Comparison of ENCODE assay signal across 8 cellular contexts in genomic region chr5:151080620-151081425, GRCh38. TPM values are rescaled to one million over a fixed set of nuclear protein-coding genes. Genes with fewer than 3 reads are reported as not detected.
A peak's percentile ranks its signal among the peaks of the same experiment; 100 is the strongest.
DNase-seq lines count a peak whose midpoint lies in the region; ATAC-seq, FAIRE-seq and TF ChIP-seq lines count a peak whose summit lies in the region.

TNIP1 (minus strand) TSS chr5:151081034; CDS start chr5:151065095, 15,939 bp downstream.

- H3K27ac Mint-ChIP-seq in Calu3 (ENCODE audit: unreplicated experiment) = peak within 1 kb of the TSS; percentile 85

- H3K4me3 ChIP-seq in OCI-LY7 (ENCODE audit: low read depth, low read length, poor library complexity, severe bottlenecking) = peak within 1 kb of the TSS; percentile 88
- peak within 1 kb of the TSS; percentile 51 to 77 (median 62) for H3K4me3 ChIP-seq in endothelial cell of umbilical vein (replicated peaks in 1 of 3; ENCODE audit: insufficient read depth in 1 of 3, low read depth in 1 of 3, low read length in 3 of 3)

- peaks cover 17% of the 10 kb centered on the region for H3K36me3 ChIP-seq in OCI-LY7 (ENCODE audit: insufficient read depth, low read length)
- H3K36me3 ChIP-seq in endothelial cell of umbilical vein (ENCODE audit: control insufficient read depth in 2 of 2, extremely low read depth in 1 of 2, insufficient read depth in 2 of 2, low read length in 2 of 2) = peaks cover 0 to 2% of the 10 kb centered on the region in 2 experiments

- H3K4me2 ChIP-seq in OCI-LY7 (ENCODE audit: low read length) = peak within 1 kb of the TSS; percentile 96
- peak within 1 kb of the TSS; percentile 79 for H3K4me2 ChIP-seq in endothelial cell of umbilical vein (ENCODE audit: insufficient read depth, low read length)

- no peaks in the 10 kb centered on the region for H3K9me2 ChIP-seq in OCI-LY7 (ENCODE audit: insufficient read depth, low read length)

- peak; percentile 57 for TF ChIP-seq POLR2A in endothelial cell of umbilical vein (IDR thresholded peaks at IDR 0.05; ENCODE audit: low read depth, low read length)

- H3K27ac ChIP-seq in OCI-LY7 (ENCODE audit: low read depth, low read length, poor library complexity, severe bottlenecking) = peak within 1 kb of the TSS; percentile 75
- H3K27ac ChIP-seq in endothelial cell of umbilical vein (ENCODE audit: insufficient read depth, low read depth, low read length) = peak within 1 kb of the TSS; percentile 94

- H3K27me3 Mint-ChIP-seq in Calu3 (ENCODE audit: unreplicated experiment) = no peaks in the 10 kb centered on the region

- peaks cover 83% of the 10 kb centered on the region for H3K4me1 Mint-ChIP-seq in Calu3 (ENCODE audit: low read depth, unreplicated experiment)

- peak; percentile 67 for ATAC-seq in GM21360 (IDR thresholded peaks at IDR 0.05; ENCODE audit: unreplicated experiment)

- dilution Hi-C loops in endothelial cell of umbilical vein (cut with MboI; ENCODE audit: extremely low pct_ligation_motif_present, low sequenced_read_pairs) = loop anchor here (10.0 kb wide), 1 partner anchor 46 kb away; no protein-coding TSS in a partner anchor

- CTCF ChIA-PET in Calu3 (lab: Charles Lee) = interaction anchor here (0.5 to 3.0 kb wide), 8 partner anchors 20 to 740 kb away, joined by 3 to 13 read pairs (median 4); no protein-coding TSS in a partner anchor
- CTCF ChIA-PET in OCI-LY7 (lab: Charles Lee; ENCODE audit: unreplicated experiment) = interaction anchor here (0.7 to 1.0 kb wide), 2 partner anchors 32 to 34 kb away, joined by 3 read pairs; no protein-coding TSS in a partner anchor
- CTCF ChIA-PET in endothelial cell of umbilical vein (lab: Charles Lee) = interaction anchor here (0.6 to 4.0 kb wide), 13 partner anchors 9 to 84 kb away, joined by 3 to 26 read pairs (median 4); no protein-coding TSS in a partner anchor

- peak within 1 kb of the TSS; percentile 75 for H3K4me3 Mint-ChIP-seq in Calu3 (ENCODE audit: low read depth, unreplicated experiment)

- H3K36me3 Mint-ChIP-seq in Calu3 (ENCODE audit: insufficient read depth, unreplicated experiment) = peaks cover 99% of the 10 kb centered on the region

- DNase-seq in Calu3 = peak; percentile 99
- peak; percentile 92 for DNase-seq in HT-29 (ENCODE audit: low spot score)
- DNase-seq in OCI-LY7 (ENCODE audit: low spot score) = peak; percentile 94
- peak; percentile 98 for DNase-seq in activated CD8-positive, alpha-beta memory T cell treated with anti-CD3 and anti-CD28 coated beads, Interleukin-2, amount 50 U/mL, for 48 hours
- peak; percentile 92 for DNase-seq in endothelial cell of umbilical vein (ENCODE audit: low read depth, low spot score)
- peak; percentile 75 for DNase-seq in middle frontal gyrus (ENCODE audit: extremely low spot score, low spot score)
- DNase-seq in stimulated activated CD8-positive, alpha-beta memory T cell treated with anti-CD3 and anti-CD28 coated beads, Interleukin-2, amount 100 ng/mL, for 48 hours (ENCODE audit: low read depth in 2 of 2) = peak; percentile 91 to 94

- peak within 1 kb of the TSS; percentile 81 for H2AFZ ChIP-seq in OCI-LY7 (ENCODE audit: low read length)
- H2AFZ ChIP-seq in endothelial cell of umbilical vein (ENCODE audit: low read depth, low read length) = peak within 1 kb of the TSS; percentile 84

- POLR2A ChIA-PET in OCI-LY7 (lab: Charles Lee) = interaction anchor here (0.6 to 1.9 kb wide), 17 partner anchors 9 to 593 kb away, joined by 3 to 11 read pairs (median 4); no protein-coding TSS in a partner anchor
- POLR2A ChIA-PET in endothelial cell of umbilical vein (lab: Charles Lee) = interaction anchor here (0.8 to 1.7 kb wide), 4 partner anchors 9 to 34 kb away, joined by 3 to 4 read pairs (median 4); no protein-coding TSS in a partner anchor

- TF ChIP-seq CTCF in Calu3 (IDR thresholded peaks at IDR 0.05; ENCODE audit: unreplicated experiment) = no peak
- 0 out of 2 replicates have a peak, but pooled peaks have one; percentile 25 for TF ChIP-seq CTCF in OCI-LY7 (conservative IDR thresholded peaks at IDR 0.05; ENCODE audit: low read length)
- TF ChIP-seq CTCF in endothelial cell of umbilical vein (IDR thresholded peaks at IDR 0.05; ENCODE audit: extremely low read depth in 1 of 2, insufficient read depth in 1 of 2, low read depth in 1 of 2, low read length in 2 of 2) = no peak

- intact Hi-C loops in Calu3 (cut with micrococcal nuclease; ENCODE audit: unreplicated experiment) (no loop called here), OCI-LY7 (cut with micrococcal nuclease; ENCODE audit: unreplicated experiment) (loop anchor here (1.0 to 2.0 kb wide), 2 partner anchors 44 to 171 kb away; no protein-coding TSS in a partner anchor), endothelial cell of umbilical vein (cut with micrococcal nuclease) (loop anchor here (1.0 to 2.0 kb wide), 4 partner anchors 8 to 322 kb away; partner anchors contain the start of gene DCTN4)

- H3K9me3 ChIP-seq in OCI-LY7 (ENCODE audit: low read length) (no peaks in the 10 kb centered on the region), endothelial cell of umbilical vein (replicated peaks; ENCODE audit: control insufficient read depth, insufficient read depth, low read length) (no peaks in the 10 kb centered on the region)

- H4K20me1 ChIP-seq in OCI-LY7 (ENCODE audit: insufficient read depth, low read length) (peaks cover 13% of the 10 kb centered on the region; the same call in 1 of the 2 replicates), endothelial cell of umbilical vein (replicated peaks; ENCODE audit: control insufficient read depth, extremely low read depth, insufficient read depth, low read length) (no peaks in the 10 kb centered on the region)

- peak; percentile 90 for FAIRE-seq in endothelial cell of umbilical vein (lab: Jason Lieb, UNC)

- H3K4me1 ChIP-seq in OCI-LY7 (ENCODE audit: insufficient read depth, low read length, poor library complexity, severe bottlenecking) (peaks cover 58% of the 10 kb centered on the region), endothelial cell of umbilical vein (ENCODE audit: control insufficient read depth, extremely low read depth, insufficient read depth, low read length) (peaks cover 37% of the 10 kb centered on the region)

- H3K79me2 ChIP-seq in OCI-LY7 (ENCODE audit: insufficient read depth, low read depth, low read length) (peaks cover 36% of the 10 kb centered on the region), endothelial cell of umbilical vein (ENCODE audit: control insufficient read depth, insufficient read depth, low read length) (peaks cover 23% of the 10 kb centered on the region)

- peak within 1 kb of the TSS; percentile 93 for H3K9ac ChIP-seq in endothelial cell of umbilical vein (replicated peaks; ENCODE audit: extremely low read depth, insufficient read depth, low read length)

- BruUV-seq in Calu3 (replicated peaks; lab: Mats Ljungman, UMichigan) (no TSS peak), OCI-LY7 (replicated peaks; lab: Mats Ljungman, UMichigan) (no TSS peak), endothelial cell of umbilical vein (replicated peaks; lab: Mats Ljungman, UMichigan) (no TSS peak)

- no peaks in the 10 kb centered on the region for H3K27me3 ChIP-seq in endothelial cell of umbilical vein (ENCODE audit: control insufficient read depth in 2 of 2, insufficient read depth in 2 of 2, low read length in 2 of 2)

- H3K9me1 ChIP-seq in endothelial cell of umbilical vein (replicated peaks; ENCODE audit: control insufficient read depth, extremely low read depth, insufficient read depth, low read length) = no peaks in the 10 kb centered on the region

- no peaks in the 10 kb centered on the region for H3K9me3 Mint-ChIP-seq in Calu3 (ENCODE audit: low read depth, unreplicated experiment)

TF ChIP-seq in endothelial cell of umbilical vein, 7 proteins besides CTCF, POLR2A, EP300 and RAD21:
- peak; percentile 55 for TF ChIP-seq POLR2AphosphoS5 (IDR thresholded peaks at IDR 0.05; ENCODE audit: insufficient read depth, low read depth, low read length)
- no peak for TF ChIP-seq JUN (IDR thresholded peaks at IDR 0.05; ENCODE audit: borderline replicate concordance, insufficient read depth, insufficient read length, low read depth)
TF ChIP-seq in endothelial cell of umbilical vein: peak in this region for 1.

RNA-seq across cellular contexts. Expression of gene TNIP1, which starts in this region (rescaled TPM):
- 321 and 339 TPM in 2 replicates for total RNA-seq in Calu3 (2022)
- total RNA-seq in HT-29 (2014; rRNA removed; shearing (Covaris generic)) = 97.5 and 103 TPM in 2 replicates
- 51.4 and 55.9 TPM in 2 replicates for total RNA-seq in OCI-LY7 (2014; rRNA removed; shearing (Covaris generic))
- total RNA-seq in OCI-LY7 (2022) = 76.3 and 77.5 TPM in 2 replicates
- total RNA-seq in endothelial cell of umbilical vein = 87.0 and 96.8 TPM in 2 replicates
- 37.2 and 43.0 TPM in 2 replicates for polyA plus RNA-seq in endothelial cell of umbilical vein
- polyA plus RNA-seq in endothelial cell of umbilical vein (2011; cell fraction: cytosol; rRNA removed) = 56.0 and 62.7 TPM in 2 replicates
- polyA plus RNA-seq in endothelial cell of umbilical vein (2011; cell fraction: nucleus; rRNA removed) = 48.3 and 53.2 TPM in 2 replicates
- polyA plus RNA-seq in endothelial cell of umbilical vein (2012) = 50.7 and 56.8 TPM in 2 replicates
- 57.8 and 80.8 TPM in 2 replicates for polyA minus RNA-seq in endothelial cell of umbilical vein
- 42.1 TPM for polyA minus RNA-seq in endothelial cell of umbilical vein (2011; cell fraction: cytosol; rRNA and poly(A)+ RNA removed)
- 52.3 and 55.6 TPM in 2 replicates for polyA minus RNA-seq in endothelial cell of umbilical vein (2011; cell fraction: nucleus; rRNA and poly(A)+ RNA removed)

Comparison
In these comparisons a context has a peak if more than half of its experiments do, and no peak if none do; other contexts are left out.
1. Peak in every context shown above with its lines: DNase-seq, ATAC-seq, H3K4me3 ChIP-seq and H3K27ac ChIP-seq.